ENCODE assay signal across 8 cellular contexts in the genomic region with DNA sequence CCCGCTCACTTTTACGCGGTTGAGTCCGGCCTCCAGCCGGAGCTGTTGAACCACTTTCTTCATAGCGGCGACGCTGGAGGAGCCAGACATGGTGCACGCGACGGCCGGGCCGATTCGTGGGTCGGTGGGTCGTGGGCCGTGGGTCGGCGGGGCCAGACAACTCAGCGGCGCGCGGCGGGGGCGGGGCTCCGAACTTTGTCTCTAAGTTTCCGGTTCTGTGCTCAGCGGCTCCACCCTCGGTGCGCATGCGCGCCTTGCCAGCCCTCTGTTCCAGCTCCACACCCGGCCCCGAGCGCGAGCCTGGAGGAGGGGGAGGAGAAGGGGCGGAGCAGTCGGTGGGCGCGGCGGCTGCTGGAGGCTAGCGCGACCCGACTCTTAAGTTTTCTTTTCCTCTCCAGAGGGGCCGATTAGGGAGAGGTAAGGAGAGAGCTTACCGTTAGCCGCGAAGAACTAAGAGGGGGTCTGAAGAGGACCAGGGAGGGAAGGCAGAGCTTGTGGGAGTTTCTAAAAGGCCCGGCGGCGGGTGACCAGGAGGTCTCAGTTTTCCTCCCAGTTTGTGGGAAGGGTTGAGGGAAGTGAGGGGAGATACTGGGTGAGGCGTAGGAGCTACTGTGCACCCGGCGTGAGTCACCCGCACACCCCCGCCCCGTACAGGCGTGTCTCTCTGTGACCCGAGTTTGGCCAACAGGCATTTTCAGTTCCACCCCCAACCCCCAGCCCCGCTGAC. TPM values are rescaled to one million over a fixed set of nuclear protein-coding genes. Genes with fewer than 3 reads are reported as not detected.
DNase-seq lines count a peak whose midpoint lies in the region; ATAC-seq and TF ChIP-seq lines count a peak whose summit lies in the region.

Gene GNG5 (minus strand): TSS at position 580 of the 727 bp plus-strand sequence. CDS start 490 bp downstream, at position 90.
A gene with protein sequence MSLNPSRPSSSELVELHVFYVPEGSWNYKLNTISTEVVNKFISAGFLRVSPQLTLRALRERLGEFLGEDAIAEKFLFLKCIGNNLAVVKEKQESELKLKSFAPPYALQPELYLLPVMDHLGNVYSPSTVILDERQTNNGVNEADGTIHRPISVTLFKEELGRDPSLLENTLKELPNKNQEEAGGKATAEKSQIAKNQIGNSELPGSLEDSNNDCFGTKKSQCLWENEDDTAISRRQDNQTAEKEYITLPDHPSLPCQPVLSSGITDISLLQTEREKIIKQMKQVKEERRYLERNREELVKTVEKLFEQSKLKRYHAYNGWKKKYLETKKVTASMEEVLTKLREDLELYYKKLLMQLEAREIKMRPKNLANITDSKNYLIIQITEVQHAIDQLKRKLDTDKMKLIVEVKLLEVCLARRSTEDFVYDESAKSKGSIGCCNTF (plus strand): TSS at position 385 of the 727 bp plus-strand sequence. CDS start 9,974 bp downstream, outside the sequence.

- 0% methylated on average over 19 of the region's 60 CpGs for WGBS in right lobe of liver (ENCODE audit: insufficient coverage, low coverage, low lambda C conversion rate, missing lambda C conversion rate)

- intact Hi-C loops in CD14-positive monocyte (cut with micrococcal nuclease) (loop anchor here (2.0 to 10.0 kb wide), 4 partner anchors 61 to 69 kb away; partner anchors contain the start of gene CTBS (in 1 of the 2)), right lobe of liver (cut with DNase I) (loop anchor here in 1 of 2 donors (10.0 kb wide), 1 partner anchor 69 kb away; the partner anchor contains the start of gene CTBS)

- peak within 1 kb of the TSS; percentile 97 to 99 (median 98) for H3K27ac ChIP-seq in right lobe of liver

- H3K4me3 Mint-ChIP-seq in CD14-positive monocyte = peak within 1 kb of the TSS; percentile 98 to 100

- peak within 1 kb of the TSS; percentile 68 to 90 (median 85) for H3K4me3 ChIP-seq in right lobe of liver

- H3K4me1 Mint-ChIP-seq in CD14-positive monocyte = peaks cover 30% of the 10 kb centered on the region

- H3K36me3 Mint-ChIP-seq in CD14-positive monocyte = peaks cover 22 to 30% of the 10 kb centered on the region in 2 donors

- H3K36me3 ChIP-seq in right lobe of liver = no peaks in the 10 kb centered on the region

- peak; percentile 84 for ATAC-seq in GM19395 (IDR thresholded peaks at IDR 0.05; ENCODE audit: unreplicated experiment)
- peak; percentile 50 for ATAC-seq in HG03558 (IDR thresholded peaks at IDR 0.05; ENCODE audit: extremely low read depth, unreplicated experiment)
- peak; percentile 88 to 94 (median 90) for ATAC-seq in right lobe of liver

- peak; percentile 94 for TF ChIP-seq POLR2A in right lobe of liver (IDR thresholded peaks at IDR 0.05)

- H3K9me3 Mint-ChIP-seq in CD14-positive monocyte = peaks cover 0 to 9% (median 5%) of the 10 kb centered on the region in 7 donors

- H3K9me3 ChIP-seq in right lobe of liver = no peaks in the 10 kb centered on the region

- H3K27me3 ChIP-seq in right lobe of liver = no peaks in the 10 kb centered on the region

- H3K27ac Mint-ChIP-seq in CD14-positive monocyte = peak within 1 kb of the TSS; percentile 98 to 100 (median 100)

- TF ChIP-seq CTCF in CD14-positive monocyte (IDR thresholded peaks at IDR 0.05) (no peak), right lobe of liver (IDR thresholded peaks at IDR 0.05) (no peak)

- no peaks in the 10 kb centered on the region for H3K27me3 Mint-ChIP-seq in CD14-positive monocyte (ENCODE audit: low read depth in 3 of 3)

- peak; percentile 98 for DNase-seq in CD14-positive monocyte (ENCODE audit: low spot score)
- DNase-seq in NCI-H748 (lab: John Stamatoyannopoulos, UW; ENCODE audit: unreplicated experiment) = peak; percentile 95
- DNase-seq in activated CD4-positive, alpha-beta T cell treated with anti-CD3 and anti-CD28 coated beads, Interleukin-2, amount 50 U/mL, for 4 hours = peak; percentile 97
- DNase-seq in dermis microvascular lymphatic vessel endothelial cell (ENCODE audit: low read depth in 2 of 2) = peak; percentile 92 to 97
- DNase-seq in right lobe of liver = peak; percentile 99 to 100 (median 99)
- peak; percentile 97 for DNase-seq in stimulated activated CD4-positive, alpha-beta T cell treated with anti-CD3 and anti-CD28 coated beads, Interleukin-4, amount 100 ng/mL, for 24 hours

- H3K4me1 ChIP-seq in right lobe of liver = peaks cover 0 to 42% (median 6%) of the 10 kb centered on the region in 4 donors

RNA-seq across cellular contexts. Expression of gene GNG5, which starts in this region (rescaled TPM):
- 100 to 1,000 TPM; 377 to 555 TPM for polyA plus RNA-seq in CD14-positive monocyte
- 10.1 and 17.8 TPM in 2 replicates for total RNA-seq in dermis microvascular lymphatic vessel endothelial cell
- 10 to 100 TPM; 44.5 to 85.0 (median 54.6) TPM for total RNA-seq in right lobe of liver

RNA-seq across cellular contexts. Expression of the second gene that starts in this region (rescaled TPM):
- under 1 TPM; 0.40 to 0.43 TPM for polyA plus RNA-seq in CD14-positive monocyte
- total RNA-seq in dermis microvascular lymphatic vessel endothelial cell (0.13 and 0.38 TPM in 2 replicates), right lobe of liver (1 to 10 TPM in 3 of 6 experiments, under 1 TPM in 3; 0.31 to 1.7 (median 0.92) TPM)

Comparison
In these comparisons a context has a peak if more than half of its experiments do, and no peak if none do; other contexts are left out.
1. Peak in every context shown above with its lines: DNase-seq, ATAC-seq, H3K4me3 ChIP-seq and H3K27ac ChIP-seq.